In genomic region chr5:178269499-178269898, GRCh38 we compare ENCODE assay signal across 36 cellular contexts.
"Had no signal": no experiment of that assay in that cellular context is flagged by ENCODE, and none has a peak within 500 bp of the region (broad histone marks: within the 10 kb centered on the region; RNA-seq: fewer than 3 reads in every experiment).

No MANE protein-coding gene starts in this region.

- H3K27ac ChIP-seq: adrenal gland, body of pancreas, brain microvascular endothelial cell, breast epithelium, VCaP had no signal

- H3K36me3 ChIP-seq: adrenal gland, brain microvascular endothelial cell, breast epithelium had no signal

- H3K4me3 ChIP-seq: adrenal gland, body of pancreas, breast epithelium had no signal

- H3K36me3 Mint-ChIP-seq: activated CD4-positive, alpha-beta memory T cell treated with anti-CD3 and anti-CD28 coated beads for 36 hours; activated naive CD4-positive, alpha-beta T cell treated with anti-CD3 and anti-CD28 coated beads, Interleukin-2, amount 50 U/mL, for 72 hours; activated naive CD8-positive, alpha-beta T cell treated with anti-CD3 and anti-CD28 coated beads for 36 hours had no signal

- H3K4me1 ChIP-seq: adrenal gland, body of pancreas, breast epithelium had no signal

- H3K27me3 Mint-ChIP-seq: activated B cell treated with CpG ODN at 0.5 μM for 24 hours; activated CD4-positive, alpha-beta memory T cell treated with anti-CD3 and anti-CD28 coated beads for 36 hours; activated CD4-positive, alpha-beta T cell treated with anti-CD3 and anti-CD28 coated beads, Interleukin-2, amount 10 ng/mL, durations not matched to agents 24 days and 14 days; activated naive CD8-positive, alpha-beta T cell treated with anti-CD3 and anti-CD28 coated beads for 36 hours had no signal

- H3K9me3 ChIP-seq: adrenal gland, body of pancreas, breast epithelium had no signal

- H3K4me1 Mint-ChIP-seq: activated B cell treated with CpG ODN at 0.5 μM for 24 hours; activated CD4-positive, alpha-beta T cell treated with anti-CD3 and anti-CD28 coated beads, Interleukin-2, amount 10 ng/mL, durations not matched to agents 24 days and 14 days; activated naive CD8-positive, alpha-beta T cell treated with anti-CD3 and anti-CD28 coated beads for 36 hours; activated T-helper 17 cell treated with anti-CD3 and anti-CD28 coated beads, Interleukin-2, amount 50 U/mL, for 72 hours had no signal

- ATAC-seq: activated naive CD4-positive, alpha-beta T cell treated with anti-CD3 and anti-CD28 coated beads, Interleukin-2, amount 50 U/mL, for 72 hours; activated T-cell treated with anti-CD3 and anti-CD28 coated beads, Interleukin-2, amount 50 U/mL, for 4 hours; activated T-cell treated with anti-CD3 and anti-CD28 coated beads, Interleukin-2, amount 50 U/mL, for 72 hours; activated T-helper 17 cell treated with anti-CD3 and anti-CD28 coated beads, Interleukin-2, amount 50 U/mL, for 72 hours; body of pancreas had no signal

- H3K27ac Mint-ChIP-seq: activated B cell treated with CpG ODN at 0.5 μM for 24 hours; activated CD4-positive, alpha-beta memory T cell treated with anti-CD3 and anti-CD28 coated beads for 36 hours; activated CD4-positive, alpha-beta T cell treated with anti-CD3 and anti-CD28 coated beads, Interleukin-2, amount 10 ng/mL, durations not matched to agents 24 days and 14 days; activated naive CD4-positive, alpha-beta T cell treated with anti-CD3 and anti-CD28 coated beads for 36 hours; activated naive CD4-positive, alpha-beta T cell treated with anti-CD3 and anti-CD28 coated beads, Interleukin-2, amount 50 U/mL, for 72 hours; activated naive CD8-positive, alpha-beta T cell treated with anti-CD3 and anti-CD28 coated beads for 36 hours; activated T-cell treated with anti-CD3 and anti-CD28 coated beads, Interleukin-2, amount 50 U/mL, for 72 hours; activated T-helper 1 cell treated with anti-CD3 and anti-CD28 coated beads, Interleukin-12 subunit alpha, Interleukin-12 subunit beta, Interleukin-2, Interleukin-4 antibody, amounts not matched to agents 30 ng/mL and 10 ng/mL and 1 ng/mL, durations not matched to agents 14 hours and 24 hours and 36 hours; activated T-helper 17 cell treated with anti-CD3 and anti-CD28 coated beads, Interleukin-2, amount 50 U/mL, for 72 hours; T-helper 1 cell treated with Interleukin-12 subunit alpha and Interleukin-12 subunit beta and Interleukin-4 antibody, amounts not matched to agents 30 μg/mL and 1 μg/mL, for 36 hours; T-helper 2 cell treated with Interferon-gamma antibody and Interleukin-4, amounts not matched to agents 5 μg/mL and 100 μg/mL, for 36 hours had no signal

- H3K27me3 ChIP-seq: adrenal gland, body of pancreas, brain microvascular endothelial cell had no signal

- H3K4me3 Mint-ChIP-seq: activated B cell treated with CpG ODN at 0.5 μM for 24 hours; activated CD4-positive, alpha-beta memory T cell treated with anti-CD3 and anti-CD28 coated beads for 36 hours; activated CD4-positive, alpha-beta T cell treated with anti-CD3 and anti-CD28 coated beads, Interleukin-2, amount 10 ng/mL, durations not matched to agents 24 days and 14 days; activated naive CD4-positive, alpha-beta T cell treated with anti-CD3 and anti-CD28 coated beads for 36 hours; activated naive CD8-positive, alpha-beta T cell treated with anti-CD3 and anti-CD28 coated beads for 36 hours; activated T-cell treated with anti-CD3 and anti-CD28 coated beads, Interleukin-2, amount 50 U/mL, for 4 hours; activated T-cell treated with anti-CD3 and anti-CD28 coated beads, Interleukin-2, amount 50 U/mL, for 72 hours; activated T-helper 1 cell treated with anti-CD3 and anti-CD28 coated beads, Interleukin-12 subunit alpha, Interleukin-12 subunit beta, Interleukin-2, Interleukin-4 antibody, amounts not matched to agents 30 ng/mL and 10 ng/mL and 1 ng/mL, durations not matched to agents 14 hours and 24 hours and 36 hours; activated T-helper 17 cell treated with anti-CD3 and anti-CD28 coated beads, Interleukin-2, amount 50 U/mL, for 72 hours; T-helper 1 cell treated with Interleukin-12 subunit alpha and Interleukin-12 subunit beta and Interleukin-4 antibody, amounts not matched to agents 30 μg/mL and 1 μg/mL, for 36 hours; T-helper 2 cell treated with Interferon-gamma antibody and Interleukin-4, amounts not matched to agents 5 μg/mL and 100 μg/mL, for 36 hours had no signal

- DNase-seq: activated B cell treated with CpG ODN at 0.5 μM for 24 hours; activated CD4-positive, alpha-beta memory T cell treated with anti-CD3 and anti-CD28 coated beads for 36 hours; activated CD4-positive, alpha-beta T cell treated with anti-CD3 and anti-CD28 coated beads for 4 hours; activated CD4-positive, alpha-beta T cell treated with anti-CD3 and anti-CD28 coated beads, Interleukin-2, amount 10 ng/mL, durations not matched to agents 24 days and 14 days; activated CD4-positive, alpha-beta T cell treated with anti-CD3 and anti-CD28 coated beads, Interleukin-2, amount 50 U/mL, for 1 hour; activated CD4-positive, alpha-beta T cell treated with anti-CD3 and anti-CD28 coated beads, Interleukin-2, amount 50 U/mL, for 4 hours; activated CD4-positive, CD25-positive, alpha-beta regulatory T cell treated with anti-CD3 and anti-CD28 coated beads, Interleukin-2, amount 50 U/mL, for 72 hours; activated CD8-positive, alpha-beta memory T cell treated with anti-CD3 and anti-CD28 coated beads, Interleukin-2, amount 50 U/mL, for 4 hours; activated effector memory CD4-positive, alpha-beta T cell treated with anti-CD3 and anti-CD28 coated beads, Interleukin-2, amount 50 U/mL, for 16 hours; activated gamma-delta T cell treated with Interleukin-2 at 50 U/mL for 16 hours; activated naive CD4-positive, alpha-beta T cell; activated naive CD4-positive, alpha-beta T cell treated with anti-CD3 and anti-CD28 coated beads for 36 hours; activated naive CD4-positive, alpha-beta T cell treated with anti-CD3 and anti-CD28 coated beads, Interleukin-2, amount 50 U/mL, for 16 hours; activated naive CD8-positive, alpha-beta T cell treated with anti-CD3 and anti-CD28 coated beads for 36 hours; activated T-cell treated with anti-CD3 and anti-CD28 coated beads for 4 hours; activated T-cell treated with anti-CD3 and anti-CD28 coated beads, Interleukin-2, amount 50 U/mL, for 1 hour; activated T-cell treated with anti-CD3 and anti-CD28 coated beads, Interleukin-2, amount 50 U/mL, for 4 hours; activated T-cell treated with anti-CD3 and anti-CD28 coated beads, Interleukin-2, amount 50 U/mL, for 72 hours; adrenal gland; amniotic stem cell; aorta; body of pancreas; brain microvascular endothelial cell; central memory CD4-positive, alpha-beta T cell; T-helper 1 cell; T-helper 2 cell; T-helper 9 cell had no signal

- H3K9me3 Mint-ChIP-seq: activated B cell treated with CpG ODN at 0.5 μM for 24 hours; activated CD4-positive, alpha-beta memory T cell treated with anti-CD3 and anti-CD28 coated beads for 36 hours; activated naive CD4-positive, alpha-beta T cell treated with anti-CD3 and anti-CD28 coated beads for 36 hours; activated naive CD8-positive, alpha-beta T cell treated with anti-CD3 and anti-CD28 coated beads for 36 hours; activated T-cell treated with anti-CD3 and anti-CD28 coated beads, Interleukin-2, amount 50 U/mL, for 4 hours; activated T-cell treated with anti-CD3 and anti-CD28 coated beads, Interleukin-2, amount 50 U/mL, for 72 hours; activated T-helper 1 cell treated with anti-CD3 and anti-CD28 coated beads, Interleukin-12 subunit alpha, Interleukin-12 subunit beta, Interleukin-2, Interleukin-4 antibody, amounts not matched to agents 30 ng/mL and 10 ng/mL and 1 ng/mL, durations not matched to agents 14 hours and 24 hours and 36 hours; activated T-helper 17 cell treated with anti-CD3 and anti-CD28 coated beads, Interleukin-2, amount 50 U/mL, for 72 hours; T-helper 1 cell treated with Interleukin-12 subunit alpha and Interleukin-12 subunit beta and Interleukin-4 antibody, amounts not matched to agents 30 μg/mL and 1 μg/mL, for 36 hours; T-helper 2 cell treated with Interferon-gamma antibody and Interleukin-4, amounts not matched to agents 5 μg/mL and 100 μg/mL, for 36 hours had no signal

- FAIRE-seq: astrocyte, TTC549 had no signal
